In genomic region chr20:24480523-24480922, GRCh38 we compare ENCODE assay signal across 28 cellular contexts. TPM values are rescaled to one million over a fixed set of nuclear protein-coding genes. Genes with fewer than 3 reads are reported as not detected.
"Had no signal": no experiment of that assay in that cellular context is flagged by ENCODE, and none has a peak within 500 bp of the region (broad histone marks: within the 10 kb centered on the region; RNA-seq: fewer than 3 reads in every experiment).

No MANE protein-coding gene starts in this region.

- H3K27ac ChIP-seq: stomach, suprapubic skin, testis, thoracic aorta, thyroid gland, tibial artery, tibial nerve, transverse colon, upper lobe of left lung, upper lobe of right lung, uterus, vagina had no signal

- H3K27me3 ChIP-seq: testis, thyroid gland, tibial artery, tibial nerve, upper lobe of left lung, uterus, vagina had no signal

- H3K4me3 ChIP-seq: stomach, suprapubic skin, testis, thoracic aorta, thyroid gland, tibial artery, tibial nerve, transverse colon, upper lobe of left lung, upper lobe of right lung, uterus, vagina had no signal

- H3K9me3 Mint-ChIP-seq: stimulated activated effector memory CD8-positive, alpha-beta T cell treated with anti-CD3 and anti-CD28 coated beads, Interleukin-12 subunit alpha, Interleukin-12 subunit beta, amount 100 ng/mL, for 72 hours; stimulated activated memory B cell treated with anti-CD40 and anti-IgM and Interleukin-4, amounts not matched to agents 10 μg/mL and 1 μg/mL and 100 μg/mL, for 72 hours; stimulated activated naive B cell treated with anti-CD40 and anti-IgM and Interleukin-4, amounts not matched to agents 10 μg/mL and 1 μg/mL and 100 μg/mL, for 72 hours; stimulated activated naive CD8-positive, alpha-beta T cell treated with anti-CD3 and anti-CD28 coated beads, Interleukin-15, amount 100 ng/mL, for 72 hours; stimulated activated naive CD8-positive, alpha-beta T cell treated with anti-CD3 and anti-CD28 coated beads, Interleukin-15, Interleukin-2, amounts not matched to agents 100 ng/mL and 50 ng/mL, for 24 hours; type B pancreatic cell had no signal

- H3K4me3 Mint-ChIP-seq: stimulated activated effector memory CD8-positive, alpha-beta T cell treated with anti-CD3 and anti-CD28 coated beads, Interleukin-12 subunit alpha, Interleukin-12 subunit beta, amount 100 ng/mL, for 72 hours; stimulated activated memory B cell treated with anti-CD40 and anti-IgM and Interleukin-4, amounts not matched to agents 10 μg/mL and 1 μg/mL and 100 μg/mL, for 72 hours; stimulated activated naive B cell treated with anti-CD40 and anti-IgM and Interleukin-4, amounts not matched to agents 10 μg/mL and 1 μg/mL and 100 μg/mL, for 72 hours; stimulated activated naive CD8-positive, alpha-beta T cell treated with anti-CD3 and anti-CD28 coated beads, Interleukin-15, amount 100 ng/mL, for 72 hours; stimulated activated naive CD8-positive, alpha-beta T cell treated with anti-CD3 and anti-CD28 coated beads, Interleukin-15, Interleukin-2, amounts not matched to agents 100 ng/mL and 50 ng/mL, for 24 hours; type B pancreatic cell had no signal

- H3K27me3 Mint-ChIP-seq: stimulated activated memory B cell treated with anti-CD40 and anti-IgM and Interleukin-4, amounts not matched to agents 10 μg/mL and 1 μg/mL and 100 μg/mL, for 72 hours; stimulated activated naive CD8-positive, alpha-beta T cell treated with anti-CD3 and anti-CD28 coated beads, Interleukin-15, amount 100 ng/mL, for 72 hours; stimulated activated naive CD8-positive, alpha-beta T cell treated with anti-CD3 and anti-CD28 coated beads, Interleukin-15, Interleukin-2, amounts not matched to agents 100 ng/mL and 50 ng/mL, for 24 hours had no signal

- H3K4me1 ChIP-seq: stomach, suprapubic skin, testis, thyroid gland, tibial artery, tibial nerve, transverse colon, upper lobe of left lung, upper lobe of right lung, uterus, vagina had no signal

- H3K36me3 Mint-ChIP-seq: stimulated activated effector memory CD8-positive, alpha-beta T cell treated with anti-CD3 and anti-CD28 coated beads, Interleukin-12 subunit alpha, Interleukin-12 subunit beta, amount 100 ng/mL, for 72 hours; stimulated activated memory B cell treated with anti-CD40 and anti-IgM and Interleukin-4, amounts not matched to agents 10 μg/mL and 1 μg/mL and 100 μg/mL, for 72 hours; stimulated activated naive B cell treated with anti-CD40 and anti-IgM and Interleukin-4, amounts not matched to agents 10 μg/mL and 1 μg/mL and 100 μg/mL, for 72 hours; type B pancreatic cell had no signal

- ATAC-seq: stimulated activated effector memory CD8-positive, alpha-beta T cell treated with anti-CD3 and anti-CD28 coated beads, Interleukin-12 subunit alpha, Interleukin-12 subunit beta, amount 100 ng/mL, for 72 hours; stimulated activated memory B cell treated with anti-CD40 and anti-IgM and Interleukin-4, amounts not matched to agents 10 μg/mL and 1 μg/mL and 100 μg/mL, for 72 hours; stimulated activated naive B cell treated with anti-CD40 and anti-IgM and Interleukin-4, amounts not matched to agents 10 μg/mL and 1 μg/mL and 100 μg/mL, for 72 hours; stimulated activated naive CD8-positive, alpha-beta T cell treated with anti-CD3 and anti-CD28 coated beads, Interleukin-15, amount 100 ng/mL, for 72 hours; stimulated activated naive CD8-positive, alpha-beta T cell treated with anti-CD3 and anti-CD28 coated beads, Interleukin-15, Interleukin-2, amounts not matched to agents 100 U/mL and 50 U/mL, for 24 hours; upper lobe of right lung had no signal

- H3K27ac Mint-ChIP-seq: stimulated activated effector memory CD8-positive, alpha-beta T cell treated with anti-CD3 and anti-CD28 coated beads, Interleukin-12 subunit alpha, Interleukin-12 subunit beta, amount 100 ng/mL, for 72 hours; stimulated activated memory B cell treated with anti-CD40 and anti-IgM and Interleukin-4, amounts not matched to agents 10 μg/mL and 1 μg/mL and 100 μg/mL, for 72 hours; stimulated activated naive B cell treated with anti-CD40 and anti-IgM and Interleukin-4, amounts not matched to agents 10 μg/mL and 1 μg/mL and 100 μg/mL, for 72 hours; stimulated activated naive CD8-positive, alpha-beta T cell treated with anti-CD3 and anti-CD28 coated beads, Interleukin-15, Interleukin-2, amounts not matched to agents 100 ng/mL and 50 ng/mL, for 24 hours; type B pancreatic cell had no signal

- H3K36me3 ChIP-seq: stomach, suprapubic skin, thoracic aorta, thyroid gland, tibial artery, tibial nerve, transverse colon, upper lobe of left lung, upper lobe of right lung, uterus, vagina had no signal

- H3K9me3 ChIP-seq: stomach, suprapubic skin, testis, thoracic aorta, thyroid gland, tibial artery, tibial nerve, transverse colon, upper lobe of left lung, upper lobe of right lung, uterus, vagina had no signal

- DNase-seq: stimulated activated CD4-positive, alpha-beta T cell treated with anti-CD3 and anti-CD28 coated beads, Interleukin-2, amount 100 ng/mL, for 48 hours; stimulated activated CD4-positive, alpha-beta T cell treated with anti-CD3 and anti-CD28 coated beads, Interleukin-4, amount 100 ng/mL, for 1 hour; stimulated activated CD4-positive, alpha-beta T cell treated with anti-CD3 and anti-CD28 coated beads, Interleukin-4, amount 100 ng/mL, for 24 hours; stimulated activated CD4-positive, alpha-beta T cell treated with anti-CD3 and anti-CD28 coated beads, Interleukin-4, amount 100 ng/mL, for 4 hours; stimulated activated CD8-positive, alpha-beta memory T cell treated with anti-CD3 and anti-CD28 coated beads, Interleukin-4, amount 100 ng/mL, for 48 hours; stimulated activated naive B cell treated with anti-CD40 and anti-IgM and Interleukin-4, amounts not matched to agents 10 μg/mL and 1 μg/mL and 100 μg/mL, for 72 hours; stimulated activated naive CD4-positive, alpha-beta T cell; stimulated activated naive CD4-positive, alpha-beta T cell treated with Interleukin-2 at 50 U/mL for 16 hours; stimulated activated naive CD8-positive, alpha-beta T cell treated with anti-CD3 and anti-CD28 coated beads, Interleukin-15, amount 100 ng/mL, for 72 hours; stimulated activated naive CD8-positive, alpha-beta T cell treated with anti-CD3 and anti-CD28 coated beads, Interleukin-15, Interleukin-2, amounts not matched to agents 100 U/mL and 50 U/mL, for 24 hours; stomach; substantia nigra; testis; thyroid gland; tibial artery; transverse colon; trophoblast cell; upper lobe of left lung; upper lobe of right lung; uterus had no signal

- H3K4me1 Mint-ChIP-seq: stimulated activated effector memory CD8-positive, alpha-beta T cell treated with anti-CD3 and anti-CD28 coated beads, Interleukin-12 subunit alpha, Interleukin-12 subunit beta, amount 100 ng/mL, for 72 hours; stimulated activated memory B cell treated with anti-CD40 and anti-IgM and Interleukin-4, amounts not matched to agents 10 μg/mL and 1 μg/mL and 100 μg/mL, for 72 hours; stimulated activated naive B cell treated with anti-CD40 and anti-IgM and Interleukin-4, amounts not matched to agents 10 μg/mL and 1 μg/mL and 100 μg/mL, for 72 hours; stimulated activated naive CD8-positive, alpha-beta T cell treated with anti-CD3 and anti-CD28 coated beads, Interleukin-15, amount 100 ng/mL, for 72 hours had no signal

RNA-seq across cellular contexts. Expression of gene SYNDIG1, which starts 11.1 kb away (rescaled TPM):
- total RNA-seq: suprapubic skin, upper lobe of right lung had no signal
